In the genomic region with DNA sequence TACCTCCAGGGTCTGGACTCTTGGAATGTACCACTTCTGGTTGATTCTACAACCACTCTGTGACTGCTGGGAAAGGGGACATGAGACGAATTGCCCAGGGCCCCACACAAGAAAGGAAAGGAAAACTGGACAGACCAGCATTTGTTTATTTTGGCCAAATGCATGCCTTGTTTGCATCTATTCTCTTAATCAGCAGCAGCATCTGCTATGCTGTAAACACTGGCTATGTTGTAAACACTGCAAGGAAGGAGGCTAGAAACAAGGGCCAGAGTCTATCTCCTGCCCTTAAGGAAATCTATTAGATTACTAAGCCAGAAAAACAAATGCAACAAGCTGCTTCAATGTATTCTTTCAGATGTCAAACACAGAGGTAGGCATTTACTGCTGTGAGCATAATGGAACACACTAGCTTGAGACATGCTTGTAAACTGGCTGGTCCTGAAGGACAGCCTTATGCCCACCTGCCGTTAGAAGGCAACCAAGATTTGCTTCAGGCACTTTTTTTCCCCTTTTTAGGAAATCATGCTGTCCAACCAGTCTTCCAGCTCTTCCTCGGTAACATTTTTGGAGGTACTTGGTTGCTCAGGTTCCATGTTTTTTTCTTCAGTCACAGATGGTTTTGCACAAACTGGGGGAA, we compare ENCODE assay signal across 1 cellular context.
TF ChIP-seq lines count a peak whose summit lies in the region.

No MANE protein-coding gene starts in this region.

TF ChIP-seq in IMR-90, 13 proteins besides CTCF, POLR2A, EP300 and RAD21 (continued from another document):
- TF ChIP-seq MAFK (IDR thresholded peaks at IDR 0.05; ENCODE audit: low read depth, low read length), result no peak
